Comparison of ENCODE assay signal across 10 cellular contexts in genomic region chr10:132419631-132420468, GRCh38. TPM values are rescaled to one million over a fixed set of nuclear protein-coding genes. Genes with fewer than 3 reads are reported as not detected.
DNase-seq lines count a peak whose midpoint lies in the region; ATAC-seq and TF ChIP-seq lines count a peak whose summit lies in the region.
"Had no signal": no experiment of that assay in that cellular context is flagged by ENCODE, and none has a peak within 500 bp of the region (broad histone marks: within the 10 kb centered on the region; RNA-seq: fewer than 3 reads in every experiment).

No MANE protein-coding gene starts in this region.

- H3K4me3 Mint-ChIP-seq in naive thymus-derived CD8-positive, alpha-beta T cell: peak overlapping the region in 2 of 10 donors; percentile 6 to 57
- H3K4me3 Mint-ChIP-seq in HFFc6: no peak overlapping the region

- peak overlapping the region in 6 of 10 donors; percentile 29 to 67 (median 64) for H3K27ac Mint-ChIP-seq in naive thymus-derived CD8-positive, alpha-beta T cell
- H3K27ac Mint-ChIP-seq in HFFc6: no peak overlapping the region
- H3K27ac Mint-ChIP-seq: CD4-positive, CD25-positive, alpha-beta regulatory T cell had no signal

- WGBS in heart left ventricle, 4 donors: 75 to 82% (median 79%) methylated on average over 12 to 25 of the region's 25 CpGs

- peaks cover 23 to 57% (median 51%) of the 10 kb centered on the region in 4 donors for H3K4me1 Mint-ChIP-seq in naive thymus-derived CD8-positive, alpha-beta T cell
- H3K4me1 Mint-ChIP-seq in HFFc6 (ENCODE audit: low read depth): no peaks in the 10 kb centered on the region

- peak overlapping the region in 11 of 12 donors; percentile 29 to 94 (median 90) for H3K27ac ChIP-seq in heart left ventricle
- peak overlapping the region; percentile 91 for H3K27ac ChIP-seq in caudate nucleus (ENCODE audit: low read depth, low read length)
- H3K27ac ChIP-seq in uterus: peak overlapping the region; percentile 91

- H3K4me3 ChIP-seq in heart left ventricle (no peak overlapping the region), uterus (no peak overlapping the region)

- peaks cover 0 to 4% (median 0%) of the 10 kb centered on the region in 3 donors for H3K36me3 Mint-ChIP-seq in naive thymus-derived CD8-positive, alpha-beta T cell
- 0 out of 2 replicates have a peak, but pooled peaks cover 4% of the 10 kb centered on the region for H3K36me3 Mint-ChIP-seq in HFFc6 (ENCODE audit: low read depth)

- H3K4me1 ChIP-seq in heart left ventricle (peaks cover 0 to 75% (median 45%) of the 10 kb centered on the region in 12 donors), uterus (peaks cover 19 to 42% of the 10 kb centered on the region in 2 donors)

- no peak for ATAC-seq in heart left ventricle
- ATAC-seq in left cardiac atrium: no peak
- no peak for ATAC-seq in naive thymus-derived CD8-positive, alpha-beta T cell

- intact Hi-C loops in heart left ventricle (cut with DNase I) (loop anchor here in 1 of 10 donors (2.0 kb wide), 1 partner anchor 23 kb away; the partner anchor contains the start of gene PWWP2B), left cardiac atrium (cut with DNase I) (no loop called here), uterus (cut with DNase I; ENCODE audit: low total_unique reads) (no loop called here)

- POLR2A ChIA-PET in naive thymus-derived CD8-positive, alpha-beta T cell (lab: Charles Lee): interaction anchor here (0.6 kb wide), 1 partner anchor 18 kb away, joined by 3 read pairs; no protein-coding TSS in a partner anchor

- H3K27me3 ChIP-seq in heart left ventricle (no peaks in the 10 kb centered on the region), uterus (no peaks in the 10 kb centered on the region)

- H3K9me3 ChIP-seq in heart left ventricle (no peaks in the 10 kb centered on the region), uterus (no peaks in the 10 kb centered on the region)

- no peaks in the 10 kb centered on the region for H3K9me3 Mint-ChIP-seq in naive thymus-derived CD8-positive, alpha-beta T cell
- H3K9me3 Mint-ChIP-seq in HFFc6: no peaks in the 10 kb centered on the region
- H3K9me3 Mint-ChIP-seq: CD4-positive, CD25-positive, alpha-beta regulatory T cell had no signal

- peak in 1 of 5 donors; percentile 65 for DNase-seq in heart left ventricle
- no peak for DNase-seq in left cardiac atrium
- no peak for DNase-seq in caudate nucleus (lab: John Stamatoyannopoulos, UW)
- DNase-seq in naive thymus-derived CD8-positive, alpha-beta T cell: no peak
- no peak for DNase-seq in uterus
- no peak for DNase-seq in HFFc6
- DNase-seq in HCEC 1CT: no peak
- DNase-seq in GM03348 (ENCODE audit: low spot score): no peak
- DNase-seq: activated CD4-positive, alpha-beta T cell treated with anti-CD3 and anti-CD28 coated beads, Interleukin-2, amount 50 U/mL, for 1 hour; CD4-positive, CD25-positive, alpha-beta regulatory T cell had no signal

- no peaks in the 10 kb centered on the region for H3K27me3 Mint-ChIP-seq in naive thymus-derived CD8-positive, alpha-beta T cell
- H3K27me3 Mint-ChIP-seq in HFFc6 (ENCODE audit: insufficient read depth): no peaks in the 10 kb centered on the region
- H3K27me3 Mint-ChIP-seq: CD4-positive, CD25-positive, alpha-beta regulatory T cell had no signal

- TF ChIP-seq CTCF in heart left ventricle (IDR thresholded peaks at IDR 0.05): no peak
- no peak for TF ChIP-seq CTCF in uterus (IDR thresholded peaks at IDR 0.05)
- no peak for TF ChIP-seq CTCF in HFFc6 (IDR thresholded peaks at IDR 0.05)

- H3K36me3 ChIP-seq in heart left ventricle: peaks cover 0 to 6% (median 0%) of the 10 kb centered on the region in 9 donors
- no peaks in the 10 kb centered on the region for H3K36me3 ChIP-seq in uterus

- no peak for TF ChIP-seq POLR2A in heart left ventricle (IDR thresholded peaks at IDR 0.05)
- TF ChIP-seq POLR2A in uterus (IDR thresholded peaks at IDR 0.05): no peak

RNA-seq across cellular contexts. Expression of gene PWWP2B, which starts 22.9 kb away (rescaled TPM):
- total RNA-seq in heart left ventricle: 10 to 100 TPM; 10.5 to 23.5 (median 15.3) TPM
- 10 to 100 TPM; 13.8 to 19.7 TPM for polyA plus RNA-seq in heart left ventricle
- total RNA-seq in left cardiac atrium: 10 to 100 TPM; 11.8 to 12.7 TPM
- 10 to 100 TPM in 1 of 2 experiments, 1 to 10 TPM in 1; 9.1 to 10.2 TPM for total RNA-seq in naive thymus-derived CD8-positive, alpha-beta T cell
- 1 to 10 TPM; 1.2 to 2.9 (median 1.9) TPM for polyA plus RNA-seq in naive thymus-derived CD8-positive, alpha-beta T cell
- total RNA-seq in uterus: 10 to 100 TPM in 2 of 4 donors, 1 to 10 TPM in 1, under 1 TPM in 1; 0.29 to 27.6 (median 8.3) TPM
- 1 to 10 TPM; 4.1 to 6.3 (median 4.7) TPM for total RNA-seq in HFFc6 (2021; fragmentation: NEBNext Ultra II Directional; extraction: Animal tissue kit (Norgen Biotek cat#: 25700))
